In the genomic region with DNA sequence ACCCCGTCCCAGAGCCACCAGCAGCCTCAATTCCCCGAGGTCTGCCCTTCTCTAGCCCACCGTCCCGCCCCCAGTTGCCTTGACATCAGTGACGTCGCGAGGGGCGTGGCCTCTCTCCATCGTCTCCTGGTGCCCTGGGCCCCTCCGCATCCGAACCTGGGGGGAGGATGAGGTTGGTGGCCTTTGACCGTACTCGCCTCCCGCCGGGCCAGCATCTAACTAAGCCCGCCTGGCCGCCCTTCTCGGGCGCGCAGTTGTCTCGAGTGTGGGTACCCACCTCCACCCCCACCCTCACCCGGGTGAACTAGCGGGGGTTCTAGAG, we compare ENCODE assay signal across 8 cellular contexts. TPM values are rescaled to one million over a fixed set of nuclear protein-coding genes. Genes with fewer than 3 reads are reported as not detected.
DNase-seq lines count a peak whose midpoint lies in the region; ATAC-seq and TF ChIP-seq lines count a peak whose summit lies in the region.

No MANE protein-coding gene starts in this region.

- no peaks in the 10 kb centered on the region for H4K20me1 ChIP-seq in PC-3 (ENCODE audit: low read length)

- peak overlapping the region; percentile 86 for H3K27ac ChIP-seq in HUES6 (ENCODE audit: low read depth, low read length)
- H3K27ac ChIP-seq in PC-3 (ENCODE audit: low read length), result peak overlapping the region; percentile 25; the same call in 1 of the 2 replicates
- peak overlapping the region; percentile 96 to 100 (median 98) for H3K27ac ChIP-seq in esophagus muscularis mucosa (replicated peaks in 1 of 4)

- no peaks in the 10 kb centered on the region for H3K27me3 Mint-ChIP-seq in Caco-2 (ENCODE audit: insufficient read depth, unreplicated experiment)

- H3K27me3 ChIP-seq in Caco-2 (replicated peaks; ENCODE audit: control insufficient read depth, insufficient read depth, low read length) (no peaks in the 10 kb centered on the region), HUES6 (ENCODE audit: control insufficient read depth, insufficient read depth, low read length) (peaks cover 8% of the 10 kb centered on the region; the same call in 1 of the 2 replicates), PC-3 (ENCODE audit: low read length) (no peaks in the 10 kb centered on the region), esophagus muscularis mucosa (no peaks in the 10 kb centered on the region)

- CTCF ChIA-PET in Caco-2 (lab: Charles Lee), result no interaction called here
- CTCF ChIA-PET in PC-3 (lab: Charles Lee), result no interaction called here

- ATAC-seq in GM21360 (IDR thresholded peaks at IDR 0.05; ENCODE audit: unreplicated experiment) (peak; percentile 34), PC-3 (peak; percentile 42)

- H2AFZ ChIP-seq in PC-3 (ENCODE audit: low read length), result peak overlapping the region; percentile 98

- H3K4me3 Mint-ChIP-seq in Caco-2 (ENCODE audit: unreplicated experiment), result peak overlapping the region; percentile 82

- H3K4me3 ChIP-seq in Caco-2 (ENCODE audit: low read depth, low read length) (peak overlapping the region; percentile 62), HUES6 (ENCODE audit: low read depth, low read length) (peak overlapping the region; percentile 84), PC-3 (ENCODE audit: low read length) (peak overlapping the region; percentile 87), esophagus muscularis mucosa (peak overlapping the region; percentile 62 to 70 (median 64))

- H3K9me3 Mint-ChIP-seq in Caco-2 (ENCODE audit: unreplicated experiment), result no peaks in the 10 kb centered on the region

- peak; percentile 88 for TF ChIP-seq POLR2A in esophagus muscularis mucosa (IDR thresholded peaks at IDR 0.05; ENCODE audit: low read depth)

- no peak for TF ChIP-seq EP300 in esophagus muscularis mucosa (IDR thresholded peaks at IDR 0.05)

- H3K4me1 ChIP-seq in Caco-2 (peaks cover 47% of the 10 kb centered on the region), HUES6 (ENCODE audit: control insufficient read depth, insufficient read depth, low read length) (peaks cover 41% of the 10 kb centered on the region), PC-3 (ENCODE audit: insufficient read depth, low read length) (peaks cover 27% of the 10 kb centered on the region), esophagus muscularis mucosa (peaks cover 67 to 98% (median 89%) of the 10 kb centered on the region in 4 donors)

- intact Hi-C loops in Caco-2 (cut with micrococcal nuclease; ENCODE audit: unreplicated experiment), result loop anchor here (1.0 to 10.0 kb wide), 2 partner anchors 42 to 437 kb away; a partner anchor contains a TSS
- intact Hi-C loops in PC-3 (cut with micrococcal nuclease), result no loop called here
- intact Hi-C loops in esophagus muscularis mucosa (cut with DNase I), result no loop called here

- H3K4me1 Mint-ChIP-seq in Caco-2 (ENCODE audit: low read depth, unreplicated experiment), result peaks cover 19% of the 10 kb centered on the region

- H3K4me2 ChIP-seq in PC-3 (ENCODE audit: low read length), result peak overlapping the region; percentile 96

- no peaks in the 10 kb centered on the region for H3K9me3 ChIP-seq in Caco-2
- H3K9me3 ChIP-seq in HUES6 (ENCODE audit: control insufficient read depth, insufficient read depth, low read depth, low read length), result no peaks in the 10 kb centered on the region
- no peaks in the 10 kb centered on the region for H3K9me3 ChIP-seq in PC-3 (ENCODE audit: low read length)
- no peaks in the 10 kb centered on the region for H3K9me3 ChIP-seq in esophagus muscularis mucosa

- DNase-seq in Caco-2 (peak; percentile 85 to 86), PC-3 (peak; percentile 68), esophagus muscularis mucosa (ENCODE audit: extremely low spot score) (peak; percentile 99), myocyte (ENCODE audit: low read depth) (peak; percentile 91)
- DNase-seq in activated T-cell treated with anti-CD3 and anti-CD28 coated beads, Interleukin-2, amount 50 U/mL, for 48 hours, result peak; percentile 97 to 98
- DNase-seq in stimulated activated CD8-positive, alpha-beta memory T cell treated with anti-CD3 and anti-CD28 coated beads, Interleukin-7, amount 100 ng/mL, for 4 hours (ENCODE audit: low read depth in 2 of 2), result peak; percentile 88 to 91

- H3F3A ChIP-seq in PC-3 (ENCODE audit: low read length, unreplicated experiment), result no peaks in the 10 kb centered on the region

- H3K79me2 ChIP-seq in PC-3 (ENCODE audit: low read length), result no peaks in the 10 kb centered on the region

- no peaks in the 10 kb centered on the region for H3K9me2 ChIP-seq in PC-3 (replicated peaks; ENCODE audit: low read length)

- H3K27ac Mint-ChIP-seq in Caco-2 (ENCODE audit: unreplicated experiment), result no peak overlapping the region

- POLR2A ChIA-PET in Caco-2 (lab: Charles Lee) (no interaction called here), PC-3 (lab: Charles Lee; ENCODE audit: unreplicated experiment) (no interaction called here)

- no peak for TF ChIP-seq CTCF in Caco-2 (IDR thresholded peaks at IDR 0.05; ENCODE audit: insufficient read depth in 1 of 2, low read depth in 1 of 2, low read length in 1 of 2, severe bottlenecking in 1 of 2, unreplicated experiment in 1 of 2)
- TF ChIP-seq CTCF in PC-3 (conservative IDR thresholded peaks at IDR 0.05; ENCODE audit: low read depth, low read length), result no peak
- no peak for TF ChIP-seq CTCF in esophagus muscularis mucosa (IDR thresholded peaks at IDR 0.05)

- H3K36me3 Mint-ChIP-seq in Caco-2 (ENCODE audit: insufficient read depth, unreplicated experiment), result no peaks in the 10 kb centered on the region

- H3K36me3 ChIP-seq in Caco-2 (ENCODE audit: control insufficient read depth, insufficient read depth, low read length) (no peaks in the 10 kb centered on the region), HUES6 (ENCODE audit: control insufficient read depth, insufficient read depth, low read length) (no peaks in the 10 kb centered on the region), PC-3 (ENCODE audit: low read depth, low read length) (no peaks in the 10 kb centered on the region), esophagus muscularis mucosa (no peaks in the 10 kb centered on the region)

- H3K9ac ChIP-seq in HUES6 (ENCODE audit: low read length) (peak overlapping the region; percentile 86), PC-3 (ENCODE audit: low read length) (peak overlapping the region; percentile 71)

- WGBS in esophagus muscularis mucosa, result 0% methylated on average over 5 of the region's 23 CpGs

- no TSS peak for BruUV-seq in Caco-2 (replicated peaks; lab: Mats Ljungman, UMichigan)
- BruUV-seq in PC-3 (replicated peaks; lab: Mats Ljungman, UMichigan), result no TSS peak

RNA-seq across cellular contexts. Expression of a gene that starts 5.5 kb away (rescaled TPM):
- total RNA-seq in Caco-2 (2022), result not detected in 2 replicates
- 0.75 TPM in 1 of 2 replicates, not detected in the other for total RNA-seq in PC-3 (2014; rRNA removed)
- total RNA-seq in esophagus muscularis mucosa, result 1 to 10 TPM in 1 of 4 donors, under 1 TPM in 2, not detected in 1; 0.50 to 1.0 (median 0.83) TPM
- 0.16 and 0.37 TPM in 2 replicates for total RNA-seq in myocyte
- 0.32 TPM for polyA plus RNA-seq in myocyte (2012)

RNA-seq across cellular contexts. Expression of a gene that starts 42.7 kb away (rescaled TPM):
- 16.5 and 20.1 TPM in 2 replicates for total RNA-seq in Caco-2 (2022)
- 11.9 and 12.4 TPM in 2 replicates for total RNA-seq in PC-3 (2014; rRNA removed)
- 100 to 1,000 TPM; 477 to 689 (median 593) TPM for total RNA-seq in esophagus muscularis mucosa
- 10.3 and 13.4 TPM in 2 replicates for total RNA-seq in myocyte
- 11.7 TPM for polyA plus RNA-seq in myocyte (2012)

RNA-seq across cellular contexts. Expression of a gene that starts 45.0 kb away (rescaled TPM):
- total RNA-seq in Caco-2 (2022) (1.3 and 2.0 TPM in 2 replicates), PC-3 (2014; rRNA removed) (not detected in 2 replicates), esophagus muscularis mucosa (not detected), myocyte (not detected in 2 replicates)
- polyA plus RNA-seq in myocyte (2012), result not detected

RNA-seq across cellular contexts. Expression of a gene that starts 49.4 kb away (rescaled TPM):
- total RNA-seq in Caco-2 (2022), result not detected in 2 replicates
- total RNA-seq in PC-3 (2014; rRNA removed), result not detected in 2 replicates
- total RNA-seq in esophagus muscularis mucosa, result not detected
- not detected in 2 replicates for total RNA-seq in myocyte
- polyA plus RNA-seq in myocyte (2012), result not detected

Comparison
In these comparisons a context has a peak if more than half of its experiments do, and no peak if none do; other contexts are left out.
1. Peak in every context shown above with its lines: DNase-seq, ATAC-seq, H3K4me3 ChIP-seq and H3K27ac ChIP-seq.
2. H3K27ac ChIP-seq: peak in every context shown above with its lines; median percentile 98 in esophagus muscularis mucosa; 86 in HUES6; 25 in PC-3.
3. RNA of a gene that starts 42.7 kb away (total RNA-seq): 477 to 689 TPM in esophagus muscularis mucosa; 16.5 to 20.1 TPM in Caco-2, 10.3 to 13.4 TPM in myocyte and 11.9 to 12.4 TPM in PC-3; every median in the first group is over 10 times any median in the second.